8 cellular contexts compared by ENCODE assay signal in genomic region chr12:753401-754237, GRCh38. TPM values are rescaled to one million over a fixed set of nuclear protein-coding genes. Genes with fewer than 3 reads are reported as not detected.
DNase-seq lines count a peak whose midpoint lies in the region; ATAC-seq and TF ChIP-seq lines count a peak whose summit lies in the region.

No MANE protein-coding gene starts in this region.

- TF ChIP-seq CTCF in AG04449 (IDR thresholded peaks at IDR 0.05; ENCODE audit: insufficient read depth, low read length, missing control alignments) (no peak), dorsolateral prefrontal cortex (IDR thresholded peaks at IDR 0.05 in 54 of 56, conservative IDR thresholded peaks at IDR 0.05 in 2 of 56; ENCODE audit: low read depth in 1 of 56, partially characterized antibody in 56 of 56) (peak in 9 of 56 donors; percentile 5 to 19 (median 9))

- no peaks in the 10 kb centered on the region; the same call in 1 of the 2 replicates for H3K36me3 ChIP-seq in HUES48 (ENCODE audit: control insufficient read depth, insufficient read depth, low read length)

- H3K4me3 ChIP-seq in AG04449 (ENCODE audit: low read depth, low read length), result peak overlapping the region; percentile 85
- H3K4me3 ChIP-seq in HUES48 (ENCODE audit: low read depth, low read length), result peak overlapping the region; percentile 78
- peak overlapping the region; percentile 57 to 95 (median 87) for H3K4me3 ChIP-seq in dorsolateral prefrontal cortex

- CTCF ChIA-PET in AG04449 (lab: Yijun Ruan, JAX), result interaction anchor here (1.6 to 6.9 kb wide), 7 partner anchors 7 to 186 kb away, joined by 3 to 202 read pairs (median 33); no protein-coding TSS in a partner anchor

- H3K9ac ChIP-seq in HUES48 (ENCODE audit: low read depth, low read length), result peak overlapping the region; percentile 53; the same call in 1 of the 2 replicates

- peak; percentile 11 for ATAC-seq in GM18867 (IDR thresholded peaks at IDR 0.05; ENCODE audit: unreplicated experiment)
- no peak for ATAC-seq in GM21825 (IDR thresholded peaks at IDR 0.05; ENCODE audit: unreplicated experiment)

- H3K27ac ChIP-seq in HUES48 (ENCODE audit: low read depth, low read length), result no peak overlapping the region
- H3K27ac ChIP-seq in dorsolateral prefrontal cortex, result peak overlapping the region; percentile 90 to 100 (median 99)

- DNase-seq in AG04449 (ENCODE audit: low read depth, low spot score) (no peak), dorsolateral prefrontal cortex (peak in 5 of 10 donors; percentile 28 to 61 (median 41)), lung microvascular endothelial cell (ENCODE audit: low read depth in 2 of 2) (peak; percentile 42 to 44)
- peak; percentile 36 for DNase-seq in activated CD4-positive, alpha-beta T cell treated with anti-CD3 and anti-CD28 coated beads for 4 hours
- DNase-seq in stimulated activated CD8-positive, alpha-beta memory T cell treated with anti-CD3 and anti-CD28 coated beads, Interleukin-12 subunit alpha, Interleukin-12 subunit beta, amount 100 ng/mL, for 4 hours (ENCODE audit: low read depth), result peak; percentile 19

- intact Hi-C loops in dorsolateral prefrontal cortex (cut with DNase I), result loop anchor here (2.0 to 10.0 kb wide), 12 partner anchors 51 to 841 kb away; partner anchors contain the start of genes ERC1 (in 2 of the 2), NINJ2 (in 2 of the 2), FBXL14 (in 1 of the 2) and RAD52 (in 1 of the 2)

- peaks cover 25% of the 10 kb centered on the region for H3K4me1 ChIP-seq in HUES48 (ENCODE audit: control insufficient read depth, insufficient read depth, low read length)

- H3K27me3 ChIP-seq in HUES48 (ENCODE audit: control insufficient read depth, insufficient read depth, low read length) (no peaks in the 10 kb centered on the region), dorsolateral prefrontal cortex (no peaks in the 10 kb centered on the region)

- H3K9me3 ChIP-seq in HUES48 (ENCODE audit: control insufficient read depth, insufficient read depth, low read length), result no peaks in the 10 kb centered on the region

- POLR2A ChIA-PET in AG04449 (lab: Yijun Ruan, JAX), result interaction anchor here (2.9 kb wide), 1 partner anchor 183 kb away, joined by 11 read pairs; no protein-coding TSS in a partner anchor

RNA-seq across cellular contexts. Expression of gene WNK1, which starts 1.2 kb away (rescaled TPM):
- total RNA-seq in dorsolateral prefrontal cortex, result 100 to 1,000 TPM; 266 to 597 (median 370) TPM
- 74.5 and 112 TPM in 2 replicates for total RNA-seq in lung microvascular endothelial cell
